13 cellular contexts compared by ENCODE assay signal in genomic region chr5:164002653-164003052, GRCh38.
A peak's percentile ranks its signal among the peaks of the same experiment; 100 is the strongest.
DNase-seq lines count a peak whose midpoint lies in the region; ATAC-seq and TF ChIP-seq lines count a peak whose summit lies in the region.
"Had no signal": no experiment of that assay in that cellular context is flagged by ENCODE, and none has a peak within 500 bp of the region (broad histone marks: within the 10 kb centered on the region; RNA-seq: fewer than 3 reads in every experiment).

No MANE protein-coding gene starts in this region.

- H3K36me3 Mint-ChIP-seq in Calu3 (ENCODE audit: insufficient read depth, unreplicated experiment), result no peaks in the 10 kb centered on the region
- H3K36me3 Mint-ChIP-seq: activated naive CD8-positive, alpha-beta T cell had no signal

- H3K9me3 ChIP-seq in MG63 (no peaks in the 10 kb centered on the region), heart left ventricle (no peaks in the 10 kb centered on the region)
- H3K9me3 ChIP-seq: neutrophil, tibial nerve had no signal

- H3K4me1 Mint-ChIP-seq in Calu3 (ENCODE audit: low read depth, unreplicated experiment), result peaks cover 10% of the 10 kb centered on the region

- H3K4me3 ChIP-seq in MG63 (no peak overlapping the region), heart left ventricle (no peak overlapping the region)
- H3K4me3 ChIP-seq: tibial nerve had no signal

- no peaks in the 10 kb centered on the region for H3K9me3 Mint-ChIP-seq in Calu3 (ENCODE audit: low read depth, unreplicated experiment)

- H3K36me3 ChIP-seq in MG63 (no peaks in the 10 kb centered on the region), heart left ventricle (no peaks in the 10 kb centered on the region)
- H3K36me3 ChIP-seq: neutrophil, tibial nerve had no signal

- H3K27ac ChIP-seq in heart left ventricle, result peak overlapping the region in 1 of 12 donors; percentile 19
- H3K27ac ChIP-seq: neutrophil, tibial nerve had no signal

- CTCF ChIA-PET in Calu3 (lab: Charles Lee), result interaction anchor here (1.0 kb wide), 1 partner anchor 306 kb away, joined by 3 read pairs; no protein-coding TSS in a partner anchor

- ATAC-seq in GM21717 (IDR thresholded peaks at IDR 0.05; ENCODE audit: unreplicated experiment) (peak; percentile 73), HG03439 (IDR thresholded peaks at IDR 0.05; ENCODE audit: unreplicated experiment) (no peak), heart left ventricle (no peak), GM21825 (IDR thresholded peaks at IDR 0.05; ENCODE audit: unreplicated experiment) (no peak)

- no peak for TF ChIP-seq POLR2A in heart left ventricle (IDR thresholded peaks at IDR 0.05)

- 68 to 87% (median 78%) methylated on average over 3 of the region's 3 CpGs for WGBS in heart left ventricle, 4 donors

- H3K27me3 Mint-ChIP-seq in Calu3 (ENCODE audit: unreplicated experiment), result no peaks in the 10 kb centered on the region
- H3K27me3 Mint-ChIP-seq: activated naive CD8-positive, alpha-beta T cell had no signal

- no peak for TF ChIP-seq CTCF in Calu3 (IDR thresholded peaks at IDR 0.05; ENCODE audit: unreplicated experiment)
- no peak for TF ChIP-seq CTCF in heart left ventricle (IDR thresholded peaks at IDR 0.05)

- peak overlapping the region; percentile 36 for H3K27ac Mint-ChIP-seq in Calu3 (ENCODE audit: unreplicated experiment)
- H3K27ac Mint-ChIP-seq: activated naive CD8-positive, alpha-beta T cell had no signal

- H3K27me3 ChIP-seq in MG63 (no peaks in the 10 kb centered on the region), heart left ventricle (no peaks in the 10 kb centered on the region)
- H3K27me3 ChIP-seq: neutrophil, tibial nerve had no signal

- H3K4me1 ChIP-seq in heart left ventricle, result no peaks in the 10 kb centered on the region
- H3K4me1 ChIP-seq: tibial nerve had no signal

- no TSS peak for BruUV-seq in Calu3 (replicated peaks; lab: Mats Ljungman, UMichigan)

- intact Hi-C loops in Calu3 (cut with micrococcal nuclease; ENCODE audit: unreplicated experiment), result loop anchor here (2.0 kb wide), 1 partner anchor 306 kb away; no protein-coding TSS in a partner anchor
- intact Hi-C loops in heart left ventricle (cut with DNase I), result no loop called here

- no peak overlapping the region for H3K4me3 Mint-ChIP-seq in Calu3 (ENCODE audit: low read depth, unreplicated experiment)
- H3K4me3 Mint-ChIP-seq: activated naive CD8-positive, alpha-beta T cell had no signal

- no peak for DNase-seq in Calu3
- DNase-seq in MG63, result peak; percentile 17
- DNase-seq in iris pigment epithelial cell (ENCODE audit: low read depth), result peak; percentile 55
- DNase-seq in NCI-H146 (lab: John Stamatoyannopoulos, UW), result no peak
- no peak for DNase-seq in heart left ventricle
- DNase-seq: Kasumi-1, NCI-H526 treated with DMSO at 0.1 percent for 48 hours had no signal

Comparison
In these comparisons a context has a peak if more than half of its experiments do, and no peak if none do; other contexts are left out.
1. DNase-seq: peak in MG63 (single experiment) and iris pigment epithelial cell (single experiment); none in Calu3 (single experiment), NCI-H146 (single experiment) and heart left ventricle (0 of 5).